ENCODE assay signal across 24 cellular contexts in the genomic region with DNA sequence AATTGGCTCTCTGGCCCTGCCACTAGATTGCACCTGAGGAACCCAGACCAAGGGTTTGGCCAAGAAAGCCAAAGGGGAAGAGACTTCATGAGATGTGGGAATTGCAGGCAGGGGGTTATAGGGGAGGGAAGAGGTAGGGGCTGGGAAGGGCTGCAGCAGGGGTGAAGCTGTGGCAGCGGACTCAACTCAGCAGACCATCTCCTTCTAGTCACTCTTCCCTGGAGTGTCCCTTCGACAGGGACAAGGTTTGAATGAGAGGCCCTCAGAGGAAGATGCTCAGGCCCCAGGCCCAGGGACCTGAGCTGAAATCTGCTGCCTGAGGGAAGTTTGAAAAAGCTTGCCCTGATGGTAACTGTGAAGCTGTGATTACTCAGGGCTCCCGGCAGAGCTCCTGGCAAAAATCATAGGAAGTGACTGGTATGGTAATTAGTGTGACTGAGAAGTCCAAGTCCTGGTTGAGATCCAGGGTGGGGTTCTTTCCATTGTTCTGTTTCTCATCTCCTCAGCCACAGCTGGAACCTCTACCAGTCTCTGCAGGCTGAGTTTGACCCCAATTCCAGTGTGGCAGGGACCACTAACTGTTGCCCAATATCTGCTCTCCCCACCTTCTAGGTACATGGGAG.
DNase-seq lines count a peak whose midpoint lies in the region; ATAC-seq and TF ChIP-seq lines count a peak whose summit lies in the region.
"Had no signal": no experiment of that assay in that cellular context is flagged by ENCODE, and none has a peak within 500 bp of the region (broad histone marks: within the 10 kb centered on the region; RNA-seq: fewer than 3 reads in every experiment).

No MANE protein-coding gene starts in this region.

- DNase-seq in GM04504 (ENCODE audit: low read depth) (peak; percentile 71), RWPE2 (ENCODE audit: low spot score) (no peak), esophagus muscularis mucosa (ENCODE audit: extremely low spot score) (peak; percentile 60), pulmonary artery endothelial cell (ENCODE audit: low read depth, low spot score) (peak; percentile 24)
- no peak for DNase-seq in activated CD8-positive, alpha-beta T cell treated with anti-CD3 and anti-CD28 coated beads for 36 hours
- DNase-seq: activated naive CD4-positive, alpha-beta T cell treated with anti-CD3 and anti-CD28 coated beads for 36 hours; activated T-cell treated with anti-CD3 and anti-CD28 coated beads, Interleukin-2, amount 50 U/mL, for 1 hour; DMS 273 treated with DMSO at 0.1 percent for 48 hours; esophagus squamous epithelium; hypothalamus; NCI-H1694 treated with DMSO at 0.1 percent for 48 hours; NCI-H226; psoas muscle; RPMI8226; stimulated activated CD4-positive, alpha-beta T cell treated with anti-CD3 and anti-CD28 coated beads, Interleukin-4, amount 100 ng/mL, for 4 hours; substantia nigra; SW 1271 had no signal

- H3K27ac ChIP-seq in RWPE2 (ENCODE audit: poor library complexity, severe bottlenecking): no peak overlapping the region
- no peak overlapping the region for H3K27ac ChIP-seq in esophagus muscularis mucosa (replicated peaks in 1 of 4)
- H3K27ac ChIP-seq: BLaER1 treated with 17β-estradiol and CSF1 and Interleukin-3, amounts not matched to agents 10 nM and 100 nM; esophagus squamous epithelium; psoas muscle; vagina had no signal

- intact Hi-C loops in esophagus muscularis mucosa (cut with DNase I): no loop called here
- intact Hi-C loops in activated CD8-positive, alpha-beta T cell treated with anti-CD3 and anti-CD28 coated beads for 36 hours (cut with micrococcal nuclease): no loop called here

- H3K4me1 Mint-ChIP-seq in activated CD8-positive, alpha-beta T cell treated with anti-CD3 and anti-CD28 coated beads for 36 hours (ENCODE audit: low read depth): no peaks in the 10 kb centered on the region
- H3K4me1 Mint-ChIP-seq: neural crest cell had no signal

- no peaks in the 10 kb centered on the region for H3K4me1 ChIP-seq in RWPE2 (ENCODE audit: insufficient read depth, poor library complexity, severe bottlenecking)
- peaks cover 3 to 20% (median 13%) of the 10 kb centered on the region in 4 donors for H3K4me1 ChIP-seq in esophagus muscularis mucosa
- H3K4me1 ChIP-seq: BLaER1 treated with 17β-estradiol and CSF1 and Interleukin-3, amounts not matched to agents 10 nM and 100 nM; psoas muscle had no signal

- no peaks in the 10 kb centered on the region for H3K27me3 ChIP-seq in RWPE2 (ENCODE audit: insufficient read depth, poor library complexity, severe bottlenecking)
- no peaks in the 10 kb centered on the region for H3K27me3 ChIP-seq in esophagus muscularis mucosa
- H3K27me3 ChIP-seq: BLaER1 treated with 17β-estradiol and CSF1 and Interleukin-3, amounts not matched to agents 10 nM and 100 nM; vagina had no signal

- H3K9me3 ChIP-seq in RWPE2 (ENCODE audit: severe bottlenecking) (no peaks in the 10 kb centered on the region), esophagus muscularis mucosa (no peaks in the 10 kb centered on the region)
- H3K9me3 ChIP-seq: BLaER1 treated with 17β-estradiol and CSF1 and Interleukin-3, amounts not matched to agents 10 nM and 100 nM; esophagus squamous epithelium; psoas muscle; vagina had no signal

- no peak overlapping the region for H3K27ac Mint-ChIP-seq in activated CD8-positive, alpha-beta T cell treated with anti-CD3 and anti-CD28 coated beads for 36 hours
- H3K27ac Mint-ChIP-seq: activated naive CD4-positive, alpha-beta T cell treated with anti-CD3 and anti-CD28 coated beads for 36 hours; brain; mesothelial cell of epicardium had no signal

- TF ChIP-seq POLR2A in esophagus muscularis mucosa (IDR thresholded peaks at IDR 0.05; ENCODE audit: low read depth): no peak

- TF ChIP-seq EP300 in esophagus muscularis mucosa (IDR thresholded peaks at IDR 0.05): no peak

- POLR2A ChIA-PET in activated CD8-positive, alpha-beta T cell treated with anti-CD3 and anti-CD28 coated beads for 36 hours (lab: Charles Lee): no interaction called here

- H3K36me3 ChIP-seq in RWPE2 (ENCODE audit: low read depth) (no peaks in the 10 kb centered on the region), esophagus muscularis mucosa (no peaks in the 10 kb centered on the region)
- H3K36me3 ChIP-seq: BLaER1 treated with 17β-estradiol and CSF1 and Interleukin-3, amounts not matched to agents 10 nM and 100 nM; esophagus squamous epithelium; vagina had no signal

- ATAC-seq in RWPE2 (ENCODE audit: low read depth): peak; percentile 43; the same call in 2 of the 3 replicates
- ATAC-seq in activated CD8-positive, alpha-beta T cell treated with anti-CD3 and anti-CD28 coated beads for 36 hours: no peak
- no peak for ATAC-seq in HG03159 (IDR thresholded peaks at IDR 0.05; ENCODE audit: unreplicated experiment)
- no peak for ATAC-seq in HG03097 (IDR thresholded peaks at IDR 0.05; ENCODE audit: low FRiP score, unreplicated experiment)
- ATAC-seq: psoas muscle had no signal

- CTCF ChIA-PET in activated CD8-positive, alpha-beta T cell treated with anti-CD3 and anti-CD28 coated beads for 36 hours (lab: Charles Lee): no interaction called here

- WGBS in esophagus muscularis mucosa: 73% methylated on average over 3 of the region's 3 CpGs

- no peak for TF ChIP-seq CTCF in RWPE2 (IDR thresholded peaks at IDR 0.05; ENCODE audit: poor library complexity, severe bottlenecking)
- TF ChIP-seq CTCF in esophagus muscularis mucosa (IDR thresholded peaks at IDR 0.05): no peak
- no peak for TF ChIP-seq CTCF in activated CD8-positive, alpha-beta T cell treated with anti-CD3 and anti-CD28 coated beads for 36 hours (IDR thresholded peaks at IDR 0.05)

- no peak overlapping the region for H3K4me3 ChIP-seq in RWPE2 (ENCODE audit: severe bottlenecking)
- H3K4me3 ChIP-seq in esophagus muscularis mucosa: no peak overlapping the region
- H3K4me3 ChIP-seq: BLaER1 treated with 17β-estradiol and CSF1 and Interleukin-3, amounts not matched to agents 10 nM and 100 nM; esophagus squamous epithelium; psoas muscle; vagina had no signal

- peaks cover 4% of the 10 kb centered on the region for H3K27me3 Mint-ChIP-seq in activated CD8-positive, alpha-beta T cell treated with anti-CD3 and anti-CD28 coated beads for 36 hours

- H3K4me3 Mint-ChIP-seq in activated CD8-positive, alpha-beta T cell treated with anti-CD3 and anti-CD28 coated beads for 36 hours: no peak overlapping the region
- H3K4me3 Mint-ChIP-seq: activated naive CD4-positive, alpha-beta T cell treated with anti-CD3 and anti-CD28 coated beads for 36 hours; brain; mesothelial cell of epicardium; neural crest cell had no signal

- no peaks in the 10 kb centered on the region for H3K9me3 Mint-ChIP-seq in activated CD8-positive, alpha-beta T cell treated with anti-CD3 and anti-CD28 coated beads for 36 hours
- H3K9me3 Mint-ChIP-seq: activated naive CD4-positive, alpha-beta T cell treated with anti-CD3 and anti-CD28 coated beads for 36 hours; brain had no signal

- H3K36me3 Mint-ChIP-seq in activated CD8-positive, alpha-beta T cell treated with anti-CD3 and anti-CD28 coated beads for 36 hours (ENCODE audit: low read depth): no peaks in the 10 kb centered on the region
- H3K36me3 Mint-ChIP-seq: brain, mesothelial cell of epicardium had no signal

Comparison
In these comparisons a context has a peak if more than half of its experiments do, and no peak if none do; other contexts are left out.
1. DNase-seq: peak in GM04504 (single experiment), esophagus muscularis mucosa (single experiment) and pulmonary artery endothelial cell (single experiment); none in RWPE2 (single experiment) and activated CD8-positive, alpha-beta T cell treated with anti-CD3 and anti-CD28 coated beads for 36 hours (single experiment).